ENCODE assay signal across 12 cellular contexts in genomic region chr19:46950526-46951235, GRCh38.
DNase-seq lines count a peak whose midpoint lies in the region; ATAC-seq and TF ChIP-seq lines count a peak whose summit lies in the region.
"Had no signal": no experiment of that assay in that cellular context is flagged by ENCODE, and none has a peak within 500 bp of the region (broad histone marks: within the 10 kb centered on the region; RNA-seq: fewer than 3 reads in every experiment).

No MANE protein-coding gene starts in this region.

- H3K36me3 Mint-ChIP-seq in activated naive CD4-positive, alpha-beta T cell treated with anti-CD3 and anti-CD28 coated beads, Interleukin-2, amount 50 U/mL, for 72 hours: no peaks in the 10 kb centered on the region
- H3K36me3 Mint-ChIP-seq in activated CD4-positive, alpha-beta memory T cell treated with anti-CD3 and anti-CD28 coated beads, Interleukin-2, amount 10 ng/mL, durations not matched to agents 7 days and 5 days (ENCODE audit: low read depth): peaks cover 58% of the 10 kb centered on the region

- H3K27me3 ChIP-seq in right lobe of liver: no peaks in the 10 kb centered on the region
- no peaks in the 10 kb centered on the region for H3K27me3 ChIP-seq in upper lobe of left lung
- H3K27me3 ChIP-seq: ovary, uterus had no signal

- no peak overlapping the region for H3K4me3 ChIP-seq in right lobe of liver
- H3K4me3 ChIP-seq in upper lobe of left lung: no peak overlapping the region
- H3K4me3 ChIP-seq: ovary, uterus had no signal

- POLR2A ChIA-PET in activated CD4-positive, alpha-beta memory T cell treated with anti-CD3 and anti-CD28 coated beads, Interleukin-2, amount 10 ng/mL, durations not matched to agents 7 days and 5 days (lab: Charles Lee): no interaction called here

- TF ChIP-seq POLR2A in right lobe of liver (IDR thresholded peaks at IDR 0.05) (no peak), upper lobe of left lung (IDR thresholded peaks at IDR 0.05) (no peak)

- no peaks in the 10 kb centered on the region for H3K9me3 Mint-ChIP-seq in activated naive CD4-positive, alpha-beta T cell treated with anti-CD3 and anti-CD28 coated beads, Interleukin-2, amount 50 U/mL, for 72 hours
- H3K9me3 Mint-ChIP-seq in activated CD4-positive, alpha-beta memory T cell treated with anti-CD3 and anti-CD28 coated beads, Interleukin-2, amount 10 ng/mL, durations not matched to agents 7 days and 5 days: no peaks in the 10 kb centered on the region
- H3K9me3 Mint-ChIP-seq: activated naive CD4-positive, alpha-beta T cell treated with anti-CD3 and anti-CD28 coated beads for 36 hours had no signal

- intact Hi-C loops in right lobe of liver (cut with DNase I): no loop called here

- TF ChIP-seq CTCF in right lobe of liver (IDR thresholded peaks at IDR 0.05) (no peak), upper lobe of left lung (IDR thresholded peaks at IDR 0.05) (no peak)

- CTCF ChIA-PET in activated CD4-positive, alpha-beta memory T cell treated with anti-CD3 and anti-CD28 coated beads, Interleukin-2, amount 10 ng/mL, durations not matched to agents 7 days and 5 days (lab: Charles Lee): interaction anchor here (1.0 kb wide), 2 partner anchors 38 to 83 kb away, joined by 3 read pairs; no protein-coding TSS in a partner anchor

- H3K27me3 Mint-ChIP-seq in activated CD4-positive, alpha-beta memory T cell treated with anti-CD3 and anti-CD28 coated beads, Interleukin-2, amount 10 ng/mL, durations not matched to agents 7 days and 5 days: no peaks in the 10 kb centered on the region

- H3K27ac ChIP-seq in right lobe of liver: peak overlapping the region in 2 of 3 donors; percentile 39 to 50
- H3K27ac ChIP-seq in upper lobe of left lung: peak overlapping the region in 3 of 4 donors; percentile 10 to 53 (median 33)
- H3K27ac ChIP-seq: ovary, uterus had no signal

- peak in 1 of 2 donors; percentile 34 for ATAC-seq in activated naive CD4-positive, alpha-beta T cell treated with anti-CD3 and anti-CD28 coated beads, Interleukin-2, amount 50 U/mL, for 72 hours
- ATAC-seq in right lobe of liver: no peak
- ATAC-seq in upper lobe of left lung (ENCODE audit: low FRiP score in 2 of 2): no peak
- ATAC-seq in GM18517 (IDR thresholded peaks at IDR 0.05; ENCODE audit: unreplicated experiment): no peak

- TF ChIP-seq EP300 in upper lobe of left lung (IDR thresholded peaks at IDR 0.05): no peak

- 48% methylated on average over 2 of the region's 9 CpGs for WGBS in right lobe of liver (ENCODE audit: insufficient coverage, low coverage, low lambda C conversion rate, missing lambda C conversion rate)
- 72 to 73% methylated on average over 8 to 9 of the region's 9 CpGs for WGBS in upper lobe of left lung, 2 donors

- peak overlapping the region; percentile 18 to 32 for H3K27ac Mint-ChIP-seq in activated naive CD4-positive, alpha-beta T cell treated with anti-CD3 and anti-CD28 coated beads, Interleukin-2, amount 50 U/mL, for 72 hours
- peak overlapping the region; percentile 71 for H3K27ac Mint-ChIP-seq in activated CD4-positive, alpha-beta memory T cell treated with anti-CD3 and anti-CD28 coated beads, Interleukin-2, amount 10 ng/mL, durations not matched to agents 7 days and 5 days
- H3K27ac Mint-ChIP-seq: activated naive CD4-positive, alpha-beta T cell treated with anti-CD3 and anti-CD28 coated beads for 36 hours had no signal

- no peaks in the 10 kb centered on the region for H3K9me3 ChIP-seq in right lobe of liver
- H3K9me3 ChIP-seq in upper lobe of left lung: no peaks in the 10 kb centered on the region
- H3K9me3 ChIP-seq: ovary, uterus had no signal

- no peak overlapping the region for H3K4me3 Mint-ChIP-seq in activated CD4-positive, alpha-beta memory T cell treated with anti-CD3 and anti-CD28 coated beads, Interleukin-2, amount 10 ng/mL, durations not matched to agents 7 days and 5 days
- H3K4me3 Mint-ChIP-seq: activated naive CD4-positive, alpha-beta T cell treated with anti-CD3 and anti-CD28 coated beads for 36 hours had no signal

- H3K4me1 ChIP-seq in right lobe of liver: peaks cover 0 to 90% (median 49%) of the 10 kb centered on the region in 4 donors
- peaks cover 34 to 50% (median 46%) of the 10 kb centered on the region in 4 donors for H3K4me1 ChIP-seq in upper lobe of left lung

- H3K36me3 ChIP-seq in right lobe of liver (peaks cover 0 to 3% (median 0%) of the 10 kb centered on the region in 4 donors), upper lobe of left lung (no peaks in the 10 kb centered on the region)
- H3K36me3 ChIP-seq: ovary, uterus had no signal

- DNase-seq in activated naive CD4-positive, alpha-beta T cell treated with anti-CD3 and anti-CD28 coated beads, Interleukin-2, amount 50 U/mL, for 72 hours (ENCODE audit: low spot score in 2 of 2): no peak
- no peak for DNase-seq in activated naive CD4-positive, alpha-beta T cell treated with Interleukin-2 at 50 U/mL for 16 hours
- DNase-seq in activated CD4-positive, alpha-beta memory T cell treated with anti-CD3 and anti-CD28 coated beads, Interleukin-2, amount 10 ng/mL, durations not matched to agents 7 days and 5 days: peak; percentile 24
- no peak for DNase-seq in right lobe of liver
- DNase-seq in upper lobe of left lung: no peak
- no peak for DNase-seq in OCI-M2 (lab: John Stamatoyannopoulos, UW; ENCODE audit: unreplicated experiment)
- DNase-seq in NCI-H526 treated with DMSO at 0.1 percent for 48 hours (lab: John Stamatoyannopoulos, UW): no peak
- DNase-seq: NCI-H510A, ovary, uterus had no signal

- H3K4me1 Mint-ChIP-seq in activated CD4-positive, alpha-beta memory T cell treated with anti-CD3 and anti-CD28 coated beads, Interleukin-2, amount 10 ng/mL, durations not matched to agents 7 days and 5 days: peaks cover 68% of the 10 kb centered on the region
